Comparison of ENCODE assay signal across 15 cellular contexts in genomic region chr10:62924344-62924748, GRCh38.
DNase-seq lines count a peak whose midpoint lies in the region; ATAC-seq lines count a peak whose summit lies in the region.
"Had no signal": no experiment of that assay in that cellular context is flagged by ENCODE, and none has a peak within 500 bp of the region (broad histone marks: within the 10 kb centered on the region; RNA-seq: fewer than 3 reads in every experiment).

No MANE protein-coding gene starts in this region.

- H3K4me3 Mint-ChIP-seq in stimulated activated naive B cell treated with anti-CD40 and anti-IgM and Interleukin-4, amounts not matched to agents 10 μg/mL and 1 μg/mL and 100 μg/mL, for 72 hours: peak overlapping the region in 1 of 2 donors; percentile 44
- H3K4me3 Mint-ChIP-seq: activated naive CD4-positive, alpha-beta T cell treated with anti-CD3 and anti-CD28 coated beads, Interleukin-2, amount 50 U/mL, for 24 hours; neural crest cell had no signal

- H3K4me1 ChIP-seq in HUES64 (ENCODE audit: insufficient read depth, low read length): peaks cover 3% of the 10 kb centered on the region; the same call in 1 of the 2 replicates
- H3K4me1 ChIP-seq: uterus had no signal

- ATAC-seq in stimulated activated naive B cell treated with anti-CD40 and anti-IgM and Interleukin-4, amounts not matched to agents 10 μg/mL and 1 μg/mL and 100 μg/mL, for 72 hours (replicated peaks): peak in 1 of 2 donors; percentile 93
- ATAC-seq in HG02840 (IDR thresholded peaks at IDR 0.05; ENCODE audit: low FRiP score, unreplicated experiment): no peak
- no peak for ATAC-seq in HG03175 (IDR thresholded peaks at IDR 0.05; ENCODE audit: unreplicated experiment)

- peaks cover 0 to 2% of the 10 kb centered on the region in 2 donors for H3K4me1 Mint-ChIP-seq in stimulated activated naive B cell treated with anti-CD40 and anti-IgM and Interleukin-4, amounts not matched to agents 10 μg/mL and 1 μg/mL and 100 μg/mL, for 72 hours
- H3K4me1 Mint-ChIP-seq: activated naive CD4-positive, alpha-beta T cell treated with anti-CD3 and anti-CD28 coated beads, Interleukin-2, amount 50 U/mL, for 24 hours had no signal

- H3K9ac ChIP-seq in HUES64 (ENCODE audit: low read depth, low read length): peak overlapping the region; percentile 39; the same call in 1 of the 2 replicates

- H3K9me3 ChIP-seq in HUES64 (ENCODE audit: insufficient read depth, low read depth, low read length): peaks cover 8% of the 10 kb centered on the region; the same call in 1 of the 2 replicates
- H3K9me3 ChIP-seq: uterus had no signal

- H3K36me3 Mint-ChIP-seq in stimulated activated naive B cell treated with anti-CD40 and anti-IgM and Interleukin-4, amounts not matched to agents 10 μg/mL and 1 μg/mL and 100 μg/mL, for 72 hours: peaks cover 0 to 3% of the 10 kb centered on the region in 2 donors
- H3K36me3 Mint-ChIP-seq: activated naive CD4-positive, alpha-beta T cell treated with anti-CD3 and anti-CD28 coated beads, Interleukin-2, amount 50 U/mL, for 24 hours had no signal

- DNase-seq in activated CD4-positive, alpha-beta T cell treated with anti-CD3 and anti-CD28 coated beads for 48 hours: peak; percentile 29
- no peak for DNase-seq in activated CD4-positive, alpha-beta T cell treated with anti-CD3 and anti-CD28 coated beads, Interleukin-2, amount 50 U/mL, for 48 hours
- DNase-seq in iPS DF 4.7 (ENCODE audit: extremely low read depth, low spot score) (peak; percentile 53), foreskin melanocyte (no peak)
- DNase-seq in stimulated activated naive B cell treated with anti-CD40 and anti-IgM and Interleukin-4, amounts not matched to agents 10 μg/mL and 1 μg/mL and 100 μg/mL, for 72 hours: peak; percentile 19
- DNase-seq: activated CD4-positive, CD25-positive, alpha-beta regulatory T cell treated with anti-CD3 and anti-CD28 coated beads, Interleukin-2, amount 50 U/mL, for 72 hours; dermis blood vessel endothelial cell; hippocampal formation; SIG-M5; uterus had no signal

- 45% methylated on average over 20 of the region's 20 CpGs for WGBS in HUES64

- no peaks in the 10 kb centered on the region for H3K36me3 ChIP-seq in HUES64 (ENCODE audit: insufficient read depth, low read length)
- H3K36me3 ChIP-seq: uterus had no signal

- H3K27me3 Mint-ChIP-seq in stimulated activated naive B cell treated with anti-CD40 and anti-IgM and Interleukin-4, amounts not matched to agents 10 μg/mL and 1 μg/mL and 100 μg/mL, for 72 hours: peaks cover 0 to 8% of the 10 kb centered on the region in 2 donors

- H3K9me3 Mint-ChIP-seq in stimulated activated naive B cell treated with anti-CD40 and anti-IgM and Interleukin-4, amounts not matched to agents 10 μg/mL and 1 μg/mL and 100 μg/mL, for 72 hours: no peaks in the 10 kb centered on the region
- H3K9me3 Mint-ChIP-seq: activated naive CD4-positive, alpha-beta T cell treated with anti-CD3 and anti-CD28 coated beads, Interleukin-2, amount 50 U/mL, for 24 hours had no signal

- H3K27me3 ChIP-seq in HUES64 (ENCODE audit: insufficient read depth, low read length): no peaks in the 10 kb centered on the region
- H3K27me3 ChIP-seq: uterus had no signal

- H3K27ac Mint-ChIP-seq in stimulated activated naive B cell treated with anti-CD40 and anti-IgM and Interleukin-4, amounts not matched to agents 10 μg/mL and 1 μg/mL and 100 μg/mL, for 72 hours: no peak overlapping the region
- H3K27ac Mint-ChIP-seq: activated naive CD4-positive, alpha-beta T cell treated with anti-CD3 and anti-CD28 coated beads, Interleukin-2, amount 50 U/mL, for 24 hours had no signal

- H3K4me3 ChIP-seq in HUES64 (ENCODE audit: low read length): peak overlapping the region; percentile 43
- H3K4me3 ChIP-seq: uterus had no signal

- H3K27ac ChIP-seq in HUES64 (ENCODE audit: low read depth, low read length): no peak overlapping the region
- H3K27ac ChIP-seq: uterus had no signal

Comparison
In these comparisons a context has a peak if more than half of its experiments do, and no peak if none do; other contexts are left out.
1. DNase-seq: peak in activated CD4-positive, alpha-beta T cell treated with anti-CD3 and anti-CD28 coated beads for 48 hours (single experiment), iPS DF 4.7 (single experiment) and stimulated activated naive B cell treated with anti-CD40 and anti-IgM and Interleukin-4, amounts not matched to agents 10 μg/mL and 1 μg/mL and 100 μg/mL, for 72 hours (single experiment); none in activated CD4-positive, alpha-beta T cell treated with anti-CD3 and anti-CD28 coated beads, Interleukin-2, amount 50 U/mL, for 48 hours (0 of 2) and foreskin melanocyte (single experiment).